ENCODE assay signal across 1 cellular context in the genomic region with DNA sequence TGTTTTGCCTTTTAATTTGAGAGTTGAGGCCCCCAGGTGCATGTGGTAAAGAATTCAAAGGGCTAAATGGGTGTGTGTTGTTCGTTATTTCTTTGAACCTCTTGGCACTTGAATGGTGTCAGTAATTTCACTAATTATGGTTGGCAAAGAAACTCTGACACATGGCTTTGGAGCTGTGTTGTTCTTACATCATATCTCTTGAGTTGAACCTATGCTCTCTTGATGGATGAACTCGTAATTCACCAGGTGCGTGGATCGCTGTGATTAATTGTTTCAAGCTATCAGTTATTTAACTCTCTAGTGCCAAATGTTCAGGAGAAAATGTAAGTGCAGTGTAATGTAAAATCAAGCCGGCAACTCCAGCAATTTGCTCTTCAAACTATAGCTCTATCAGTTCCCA.
TF ChIP-seq lines count a peak whose summit lies in the region.

No MANE protein-coding gene starts in this region.

TF ChIP-seq in A549, 52 proteins besides CTCF, POLR2A, EP300 and RAD21:
- no peak for TF ChIP-seq MYC (IDR thresholded peaks at IDR 0.05; ENCODE audit: borderline replicate concordance, low read length)
- no peak for TF ChIP-seq GATA3 (IDR thresholded peaks at IDR 0.05; ENCODE audit: borderline replicate concordance)
- TF ChIP-seq, protein P1, sequence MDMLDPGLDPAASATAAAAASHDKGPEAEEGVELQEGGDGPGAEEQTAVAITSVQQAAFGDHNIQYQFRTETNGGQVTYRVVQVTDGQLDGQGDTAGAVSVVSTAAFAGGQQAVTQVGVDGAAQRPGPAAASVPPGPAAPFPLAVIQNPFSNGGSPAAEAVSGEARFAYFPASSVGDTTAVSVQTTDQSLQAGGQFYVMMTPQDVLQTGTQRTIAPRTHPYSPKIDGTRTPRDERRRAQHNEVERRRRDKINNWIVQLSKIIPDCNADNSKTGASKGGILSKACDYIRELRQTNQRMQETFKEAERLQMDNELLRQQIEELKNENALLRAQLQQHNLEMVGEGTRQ (IDR thresholded peaks at IDR 0.05): no peak
- no peak for TF ChIP-seq HOXA7 (CRISPR knock-in tag; IDR thresholded peaks at IDR 0.05)
- TF ChIP-seq ZNF302 (CRISPR knock-in tag; IDR thresholded peaks at IDR 0.05): no peak
- TF ChIP-seq JUNB (IDR thresholded peaks at IDR 0.05): no peak
- no peak for TF ChIP-seq POLR2AphosphoS2 (conservative IDR thresholded peaks at IDR 0.05; ENCODE audit: low read length)
- no peak for TF ChIP-seq RCOR1 (IDR thresholded peaks at IDR 0.05; ENCODE audit: low read depth, low read length)
